28 cellular contexts compared by ENCODE assay signal in the genomic region with DNA sequence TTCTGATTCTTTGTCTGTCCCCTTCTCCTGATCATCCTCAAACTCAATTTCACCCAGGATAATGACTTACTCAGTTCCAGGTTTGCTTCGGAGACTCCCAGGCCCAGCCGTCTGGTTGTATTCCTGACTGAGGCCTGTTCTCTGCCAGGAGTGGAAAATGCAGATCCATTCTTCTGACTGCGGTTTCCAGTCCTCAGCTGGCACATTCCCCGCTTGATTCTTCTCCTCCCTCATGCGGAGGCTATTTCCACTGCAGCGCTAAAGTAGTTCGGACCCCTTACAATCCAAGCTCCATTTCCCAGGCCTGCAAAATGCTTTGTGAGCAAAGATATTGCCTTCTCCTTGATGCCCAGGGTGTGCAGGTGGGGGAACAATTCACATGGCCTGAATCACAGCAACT. TPM values are rescaled to one million over a fixed set of nuclear protein-coding genes. Genes with fewer than 3 reads are reported as not detected.
"Had no signal": no experiment of that assay in that cellular context is flagged by ENCODE, and none has a peak within 500 bp of the region (broad histone marks: within the 10 kb centered on the region; RNA-seq: fewer than 3 reads in every experiment).

No MANE protein-coding gene starts in this region.

- H3K36me3 Mint-ChIP-seq: mesothelial cell of epicardium; naive B cell; natural killer cell treated with Interleukin-12 subunit alpha and Interleukin-12 subunit beta and Interleukin-15 and Interleukin-18, amount 100 ng/mL, for 72 hours; neural progenitor cell; stimulated activated naive B cell treated with anti-CD40 and anti-IgM and Interleukin-4, amounts not matched to agents 10 μg/mL and 1 μg/mL and 100 μg/mL, for 72 hours had no signal

- H3K4me1 ChIP-seq: left lung, neural progenitor cell, parathyroid adenoma, right lobe of liver, upper lobe of left lung had no signal

- H3K4me2 ChIP-seq: neural progenitor cell had no signal

- H3K4me1 Mint-ChIP-seq: mesothelial cell of epicardium; naive B cell; stimulated activated naive B cell treated with anti-CD40 and anti-IgM and Interleukin-4, amounts not matched to agents 10 μg/mL and 1 μg/mL and 100 μg/mL, for 72 hours had no signal

- H3K9me3 ChIP-seq: esophagus squamous epithelium, gastroesophageal sphincter, left lung, mucosa of descending colon, right lobe of liver, thoracic aorta, tibial nerve, upper lobe of left lung had no signal

- H2AFZ ChIP-seq: neural progenitor cell, parathyroid adenoma had no signal

- H3K4me3 Mint-ChIP-seq: effector memory CD8-positive, alpha-beta T cell; mesothelial cell of epicardium; naive B cell; natural killer cell treated with Interleukin-12 subunit alpha and Interleukin-12 subunit beta and Interleukin-15 and Interleukin-18, amount 100 ng/mL, for 72 hours; neural progenitor cell; stimulated activated naive B cell treated with anti-CD40 and anti-IgM and Interleukin-4, amounts not matched to agents 10 μg/mL and 1 μg/mL and 100 μg/mL, for 72 hours; stimulated activated naive CD8-positive, alpha-beta T cell treated with anti-CD3 and anti-CD28 coated beads, Interleukin-15, Interleukin-2, amounts not matched to agents 100 ng/mL and 50 ng/mL, for 24 hours had no signal

- ATAC-seq: effector memory CD8-positive, alpha-beta T cell; foreskin keratinocyte; gastroesophageal sphincter; heart right ventricle; left cardiac atrium; left lung; mucosa of descending colon; natural killer cell treated with Interleukin-12 subunit alpha and Interleukin-12 subunit beta and Interleukin-15 and Interleukin-18, amount 100 ng/mL, for 72 hours; right lobe of liver; stimulated activated naive B cell treated with anti-CD40 and anti-IgM and Interleukin-4, amounts not matched to agents 10 μg/mL and 1 μg/mL and 100 μg/mL, for 72 hours had no signal

- H3K27ac Mint-ChIP-seq: effector memory CD8-positive, alpha-beta T cell; mesothelial cell of epicardium; naive B cell; natural killer cell treated with Interleukin-12 subunit alpha and Interleukin-12 subunit beta and Interleukin-15 and Interleukin-18, amount 100 ng/mL, for 72 hours; neural progenitor cell; progenitor cell of endocrine pancreas; stimulated activated naive B cell treated with anti-CD40 and anti-IgM and Interleukin-4, amounts not matched to agents 10 μg/mL and 1 μg/mL and 100 μg/mL, for 72 hours; stimulated activated naive CD8-positive, alpha-beta T cell treated with anti-CD3 and anti-CD28 coated beads, Interleukin-15, Interleukin-2, amounts not matched to agents 100 ng/mL and 50 ng/mL, for 24 hours had no signal

- H3K9ac ChIP-seq: neural progenitor cell, parathyroid adenoma had no signal

- H3K36me3 ChIP-seq: esophagus squamous epithelium, gastroesophageal sphincter, heart right ventricle, left lung, neural progenitor cell, right lobe of liver, thoracic aorta, tibial nerve, upper lobe of left lung had no signal

- H3K27me3 ChIP-seq: esophagus squamous epithelium, gastroesophageal sphincter, heart right ventricle, left lung, neural progenitor cell, right lobe of liver, tibial nerve, upper lobe of left lung had no signal

- H3K27me3 Mint-ChIP-seq: naive B cell; progenitor cell of endocrine pancreas; stimulated activated naive B cell treated with anti-CD40 and anti-IgM and Interleukin-4, amounts not matched to agents 10 μg/mL and 1 μg/mL and 100 μg/mL, for 72 hours; stimulated activated naive CD8-positive, alpha-beta T cell treated with anti-CD3 and anti-CD28 coated beads, Interleukin-15, Interleukin-2, amounts not matched to agents 100 ng/mL and 50 ng/mL, for 24 hours had no signal

- H3K27ac ChIP-seq: esophagus squamous epithelium, foreskin keratinocyte, gastroesophageal sphincter, heart right ventricle, left lung, neural progenitor cell, parathyroid adenoma, right lobe of liver, thoracic aorta, tibial nerve, upper lobe of left lung had no signal

- DNase-seq: cortex of kidney; effector memory CD8-positive, alpha-beta T cell; erythroblast; esophagus squamous epithelium; glutamatergic neuron; heart right ventricle; hippocampal formation; left cardiac atrium; left lung; mesenchymal stem cell; mucosa of descending colon; naive B cell; right lobe of liver; small intestine; stimulated activated CD4-positive, alpha-beta T cell treated with anti-CD3 and anti-CD28 coated beads, Interleukin-15, amount 100 ng/mL, for 24 hours; stimulated activated CD4-positive, alpha-beta T cell treated with anti-CD3 and anti-CD28 coated beads, Interleukin-2, amount 100 ng/mL, for 48 hours; stimulated activated naive B cell treated with anti-CD40 and anti-IgM and Interleukin-4, amounts not matched to agents 10 μg/mL and 1 μg/mL and 100 μg/mL, for 72 hours had no signal

- H3K4me3 ChIP-seq: esophagus squamous epithelium, gastroesophageal sphincter, heart right ventricle, left lung, mucosa of descending colon, neural progenitor cell, right lobe of liver, thoracic aorta, tibial nerve, upper lobe of left lung had no signal

- H3K9me3 Mint-ChIP-seq: effector memory CD8-positive, alpha-beta T cell; natural killer cell treated with Interleukin-12 subunit alpha and Interleukin-12 subunit beta and Interleukin-15 and Interleukin-18, amount 100 ng/mL, for 72 hours; neural progenitor cell; stimulated activated naive B cell treated with anti-CD40 and anti-IgM and Interleukin-4, amounts not matched to agents 10 μg/mL and 1 μg/mL and 100 μg/mL, for 72 hours; stimulated activated naive CD8-positive, alpha-beta T cell treated with anti-CD3 and anti-CD28 coated beads, Interleukin-15, Interleukin-2, amounts not matched to agents 100 ng/mL and 50 ng/mL, for 24 hours had no signal

- H3K79me2 ChIP-seq: parathyroid adenoma had no signal

RNA-seq across cellular contexts. Expression of a gene that starts 47.2 kb away (rescaled TPM):
- total RNA-seq: foreskin keratinocyte; natural killer cell treated with Interleukin-12 subunit alpha and Interleukin-12 subunit beta and Interleukin-15 and Interleukin-18, amount 100 ng/mL, for 72 hours had no signal
- polyA plus RNA-seq: foreskin keratinocyte had no signal
